ENCODE assay signal across 11 cellular contexts in the genomic region with DNA sequence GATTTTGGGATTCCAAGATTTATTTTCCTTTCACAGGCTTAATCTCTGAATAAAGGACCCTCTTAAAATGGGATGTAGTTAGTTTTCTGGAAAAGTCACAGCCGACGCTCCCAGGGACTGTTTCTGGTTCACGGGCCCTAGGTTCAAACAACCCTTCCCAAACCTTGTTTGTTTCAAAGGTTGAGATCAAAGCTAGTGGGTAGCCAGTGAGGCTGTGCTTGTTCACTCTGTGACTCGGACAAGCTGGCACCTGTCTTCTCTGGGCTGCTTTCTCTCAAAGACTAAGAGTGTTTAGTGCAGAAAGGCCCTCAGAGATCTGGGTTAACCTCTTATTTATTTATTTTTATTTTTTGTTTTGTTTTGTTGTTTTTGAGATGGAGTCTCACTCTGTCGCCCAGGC. TPM values are rescaled to one million over a fixed set of nuclear protein-coding genes. Genes with fewer than 3 reads are reported as not detected.
DNase-seq lines count a peak whose midpoint lies in the region; ATAC-seq, FAIRE-seq and TF ChIP-seq lines count a peak whose summit lies in the region.
"Had no signal": no experiment of that assay in that cellular context is flagged by ENCODE, and none has a peak within 500 bp of the region (broad histone marks: within the 10 kb centered on the region; RNA-seq: fewer than 3 reads in every experiment).

No MANE protein-coding gene starts in this region.

- H3K36me3 ChIP-seq in WERI-Rb-1 (no peaks in the 10 kb centered on the region), iPS-18a (ENCODE audit: control insufficient read depth, low read depth, low read length) (no peaks in the 10 kb centered on the region), psoas muscle (ENCODE audit: insufficient read depth in 1 of 2, low read depth in 1 of 2) (no peaks in the 10 kb centered on the region)

- no peak for DNase-seq in WERI-Rb-1
- DNase-seq in psoas muscle: no peak
- no peak for DNase-seq in retina
- DNase-seq in GM12891 (ENCODE audit: insufficient read length, low spot score): no peak
- DNase-seq: CD4-positive, CD25-positive, alpha-beta regulatory T cell; stimulated activated CD4-positive, alpha-beta T cell treated with anti-CD3 and anti-CD28 coated beads, Interleukin-2, amount 100 ng/mL, for 48 hours had no signal

- peak overlapping the region; percentile 94; the same call in 1 of the 2 replicates for H3K27ac ChIP-seq in C4-2B
- peak overlapping the region; percentile 43; the same call in 1 of the 2 replicates for H3K27ac ChIP-seq in WERI-Rb-1
- H3K27ac ChIP-seq in iPS-18a (ENCODE audit: low read length): peak overlapping the region; percentile 76
- H3K27ac ChIP-seq in psoas muscle: peak overlapping the region; percentile 99
- H3K27ac ChIP-seq: HL-60 had no signal

- no peaks in the 10 kb centered on the region for H3K9me3 ChIP-seq in WERI-Rb-1 (ENCODE audit: severe bottlenecking)
- no peaks in the 10 kb centered on the region for H3K9me3 ChIP-seq in iPS-18a (ENCODE audit: control insufficient read depth, low read depth, low read length)
- H3K9me3 ChIP-seq in psoas muscle: no peaks in the 10 kb centered on the region

- no peak for ATAC-seq in psoas muscle
- no peak for ATAC-seq in HG02870 (IDR thresholded peaks at IDR 0.05; ENCODE audit: unreplicated experiment)
- ATAC-seq in GM18873 (IDR thresholded peaks at IDR 0.05; ENCODE audit: low FRiP score, unreplicated experiment): no peak

- 62 to 64% (median 63%) methylated on average over 5 of the region's 5 CpGs for WGBS in psoas muscle, 3 donors

- peak overlapping the region; percentile 61 for H3K9ac ChIP-seq in iPS-18a (ENCODE audit: low read length)

- H3K4me3 ChIP-seq in WERI-Rb-1 (ENCODE audit: low read depth, low read length): no peak overlapping the region
- peak overlapping the region; percentile 25 for H3K4me3 ChIP-seq in iPS-18a (ENCODE audit: low read length)
- no peak overlapping the region for H3K4me3 ChIP-seq in psoas muscle

- no peak for FAIRE-seq in GM12891 (lab: Jason Lieb, UNC)

- TF ChIP-seq CTCF in C4-2B (conservative IDR thresholded peaks at IDR 0.05) (no peak), WERI-Rb-1 (IDR thresholded peaks at IDR 0.05; ENCODE audit: low read depth, low read length) (no peak), psoas muscle (IDR thresholded peaks at IDR 0.05) (no peak)

- H3K27me3 ChIP-seq in WERI-Rb-1 (ENCODE audit: insufficient read depth, low read depth, severe bottlenecking) (no peaks in the 10 kb centered on the region), iPS-18a (ENCODE audit: control insufficient read depth, insufficient read depth, low read length) (no peaks in the 10 kb centered on the region), psoas muscle (ENCODE audit: insufficient read depth in 3 of 3, low read length in 2 of 3) (no peaks in the 10 kb centered on the region)

- intact Hi-C loops in psoas muscle (cut with DNase I): no loop called here

- peaks cover 56% of the 10 kb centered on the region for H3K4me1 ChIP-seq in iPS-18a (ENCODE audit: control insufficient read depth, low read depth, low read length)
- H3K4me1 ChIP-seq in psoas muscle: peaks cover 61% of the 10 kb centered on the region

- TF ChIP-seq POLR2A in GM12891 (IDR thresholded peaks at IDR 0.05; ENCODE audit: low read depth, low read length): no peak

TF ChIP-seq in GM12891, 5 proteins besides CTCF, POLR2A, EP300 and RAD21:
- TF ChIP-seq POLR2AphosphoS5 (IDR thresholded peaks at IDR 0.05; ENCODE audit: low read depth, low read length) (no peak), SPI1 (IDR thresholded peaks at IDR 0.05; ENCODE audit: low read depth, low read length) (no peak), TAF1 (IDR thresholded peaks at IDR 0.05; ENCODE audit: low read depth, low read length) (no peak), PAX5 (IDR thresholded peaks at IDR 0.05; ENCODE audit: insufficient read depth, low read length, severe bottlenecking) (no peak), POU2F2 (IDR thresholded peaks at IDR 0.05; ENCODE audit: low read depth, low read length) (no peak)

RNA-seq across cellular contexts. Expression of gene MALAT1, which starts 13.0 kb away (rescaled TPM):
- over 10,000 TPM in 1 of 4 donors, 1,000 to 10,000 TPM in 3; 3,071 to 11,376 (median 4,986) TPM for total RNA-seq in psoas muscle
- polyA plus RNA-seq in psoas muscle: 100 to 1,000 TPM; 102 to 846 (median 299) TPM
- polyA plus RNA-seq in GM12891 (2012; ENCODE audit: low read depth, missing spikeins): 839 TPM

RNA-seq across cellular contexts. Expression of gene SCYL1, which starts 39.1 kb away (rescaled TPM):
- total RNA-seq in psoas muscle: 100 to 1,000 TPM in 1 of 4 donors, 10 to 100 TPM in 3; 77.8 to 106 (median 92.6) TPM
- polyA plus RNA-seq in psoas muscle: 10 to 100 TPM; 66.9 to 87.4 (median 79.4) TPM
- polyA plus RNA-seq in GM12891 (2012; ENCODE audit: low read depth, missing spikeins): 33.4 TPM

Comparison
In these comparisons a context has a peak if more than half of its experiments do, and no peak if none do; other contexts are left out.
1. H3K27ac ChIP-seq: peak in every context shown above with its lines; median percentile 99 in psoas muscle; 94 in C4-2B; 76 in iPS-18a; 43 in WERI-Rb-1.